22 cellular contexts compared by ENCODE assay signal in the genomic region with DNA sequence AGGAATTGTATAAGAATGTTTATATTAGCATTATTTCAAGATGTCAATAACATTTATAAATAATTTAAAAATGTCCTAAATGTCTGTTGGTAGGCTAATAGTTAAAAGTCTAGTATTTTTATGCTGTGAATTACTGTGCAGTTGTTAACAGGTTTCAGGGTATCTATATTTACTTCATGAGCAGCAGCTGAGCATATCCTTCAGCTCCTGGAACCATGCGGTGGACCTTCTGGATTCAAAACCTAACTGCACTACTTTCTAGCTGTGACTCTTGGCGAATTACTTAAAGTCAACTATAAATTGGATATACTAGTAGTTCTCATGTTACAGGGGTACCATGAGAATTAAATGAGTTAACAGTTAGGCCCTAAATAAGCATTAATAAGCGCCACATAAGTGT.
"Had no signal": no experiment of that assay in that cellular context is flagged by ENCODE, and none has a peak within 500 bp of the region (broad histone marks: within the 10 kb centered on the region; RNA-seq: fewer than 3 reads in every experiment).

No MANE protein-coding gene starts in this region.

- H3K9me3 ChIP-seq: breast epithelium, esophagus muscularis mucosa, left lung, pancreas, prostate gland, sigmoid colon, suprapubic skin, tibial nerve had no signal

- H3K4me3 ChIP-seq: breast epithelium, esophagus muscularis mucosa, left lung, pancreas, prostate gland, sigmoid colon, suprapubic skin, tibial nerve had no signal

- H3K4me1 ChIP-seq: breast epithelium, prostate gland had no signal

- DNase-seq: activated CD4-positive, alpha-beta T cell treated with anti-CD3 and anti-CD28 coated beads for 36 hours; activated CD4-positive, alpha-beta T cell treated with anti-CD3 and anti-CD28 coated beads, Interleukin-2, amount 50 U/mL, for 4 hours; activated CD4-positive, CD25-positive, alpha-beta regulatory T cell; activated naive CD4-positive, alpha-beta T cell; activated T-cell treated with anti-CD3 and anti-CD28 coated beads for 4 hours; activated T-cell treated with anti-CD3 and anti-CD28 coated beads, Interleukin-2, amount 50 U/mL, for 72 hours; central memory CD4-positive, alpha-beta T cell; effector CD4-positive, alpha-beta T cell; foreskin keratinocyte; left lung; naive thymus-derived CD4-positive, alpha-beta T cell; pancreas; sigmoid colon; stimulated activated CD4-positive, alpha-beta T cell treated with anti-CD3 and anti-CD28 coated beads, Interleukin-15, amount 100 ng/mL, for 24 hours; stimulated activated naive CD4-positive, alpha-beta T cell had no signal

- H3K36me3 ChIP-seq: breast epithelium, left lung, pancreas, prostate gland, sigmoid colon, suprapubic skin had no signal

- ATAC-seq: activated CD4-positive, alpha-beta T cell treated with anti-CD3 and anti-CD28 coated beads for 36 hours; activated naive CD4-positive, alpha-beta T cell treated with anti-CD3 and anti-CD28 coated beads, Interleukin-2, amount 50 U/mL, for 72 hours; activated T-cell treated with anti-CD3 and anti-CD28 coated beads, Interleukin-2, amount 50 U/mL, for 72 hours; foreskin keratinocyte; left lung; naive thymus-derived CD4-positive, alpha-beta T cell; pancreas had no signal

- FAIRE-seq: islet of Langerhans, pancreas had no signal

- H3K27me3 ChIP-seq: breast epithelium, esophagus muscularis mucosa, foreskin keratinocyte, left lung, pancreas, sigmoid colon, suprapubic skin, tibial nerve had no signal

- H3K27ac ChIP-seq: breast epithelium, esophagus muscularis mucosa, foreskin keratinocyte, left lung, pancreas, prostate gland, sigmoid colon, suprapubic skin had no signal
